ENCODE assay signal across 8 cellular contexts in genomic region chr1:67687198-67687545, GRCh38. TPM values are rescaled to one million over a fixed set of nuclear protein-coding genes. Genes with fewer than 3 reads are reported as not detected.
A peak's percentile ranks its signal among the peaks of the same experiment; 100 is the strongest.
DNase-seq lines count a peak whose midpoint lies in the region; ATAC-seq, FAIRE-seq and TF ChIP-seq lines count a peak whose summit lies in the region.

No MANE protein-coding gene starts in this region.

- no peaks in the 10 kb centered on the region for H3K9me1 ChIP-seq in K562 (ENCODE audit: control insufficient read depth, insufficient read depth, low read length)

- H3K27ac ChIP-seq in AG04450 (ENCODE audit: low read depth, low read length) (peak overlapping the region; percentile 40), K562 (ENCODE audit: extremely low read depth, low read depth, low read length) (peak overlapping the region; percentile 95), mesodermal cell (ENCODE audit: low read depth, low read length, severe bottlenecking) (peak overlapping the region; percentile 96)

- H3K79me2 ChIP-seq in K562 (ENCODE audit: control insufficient read depth, insufficient read depth, low read length) = peaks cover 69% of the 10 kb centered on the region

- peaks cover 53% of the 10 kb centered on the region for H3K4me1 Mint-ChIP-seq in HFFc6 (ENCODE audit: low read depth)

- TF ChIP-seq EP300 in K562 (IDR thresholded peaks at IDR 0.05; ENCODE audit: low read length) = no peak

- peak overlapping the region; percentile 85 for H3K4me2 ChIP-seq in K562 (ENCODE audit: insufficient read depth, low read length)

- DNase-seq in AG04450 (ENCODE audit: low read depth, low spot score) (no peak), HFFc6 (no peak), K562 (ENCODE audit: extremely low read depth in 1 of 4, low spot score in 3 of 4) (no peak), NCI-H2107 treated with DMSO at 0.1 percent for 48 hours (lab: John Stamatoyannopoulos, UW; ENCODE audit: unreplicated experiment) (no peak), NCI-H2081 treated with DMSO at 0.1 percent for 48 hours (lab: John Stamatoyannopoulos, UW) (no peak)

- intact Hi-C loops in K562 (cut with micrococcal nuclease) = loop anchor here (5.0 to 10.0 kb wide), 2 partner anchors 252 to 755 kb away; partner anchors contain the start of gene SERBP1

- H3K36me3 ChIP-seq in K562 (ENCODE audit: control insufficient read depth, insufficient read depth, low read length) = peaks cover 60% of the 10 kb centered on the region
- peaks cover 44% of the 10 kb centered on the region for H3K36me3 ChIP-seq in mesodermal cell (ENCODE audit: control insufficient read depth, insufficient read depth, low read length)

- POLR2A ChIA-PET in AG04450 (lab: Yijun Ruan, JAX) = interaction anchor here (0.6 to 4.0 kb wide), 9 partner anchors 12 to 150 kb away, joined by 3 to 43 read pairs (median 16); no protein-coding TSS in a partner anchor
- POLR2A ChIA-PET in K562 (lab: Yijun Ruan, JAX) = interaction anchor here (0.7 to 6.3 kb wide), 25 partner anchors 10 to 343 kb away, joined by 3 to 62 read pairs (median 4); no protein-coding TSS in a partner anchor

- peak overlapping the region in 1 of 2 experiments; percentile 92; a peak in 2 of 4 replicates for H3K9ac ChIP-seq in K562 (ENCODE audit: insufficient read depth in 1 of 2, low read depth in 2 of 2, low read length in 2 of 2)

- peaks cover 6% of the 10 kb centered on the region; the same call in 1 of the 2 replicates for H3K9me3 ChIP-seq in AG04450 (ENCODE audit: control insufficient read depth, insufficient read depth, low read length)
- no peaks in the 10 kb centered on the region for H3K9me3 ChIP-seq in K562 (replicated peaks; ENCODE audit: control insufficient read depth, insufficient read depth, low read depth, low read length)
- no peaks in the 10 kb centered on the region for H3K9me3 ChIP-seq in mesodermal cell (ENCODE audit: control insufficient read depth, low read length)

- H3K36me3 Mint-ChIP-seq in HFFc6 (ENCODE audit: low read depth) = peaks cover 30% of the 10 kb centered on the region

- whole genome bisulfite sequencing in K562 (ENCODE audit: insufficient coverage, low coverage, missing lambda C conversion rate) = 1% methylated on average over 3 of the region's 3 CpGs
- 67% methylated on average over 1 of the region's 3 CpGs; no CpG with 5 or more reads in 1 of the 2 experiments for WGBS in mesodermal cell (ENCODE audit: insufficient coverage in 2 of 2), 2 experiments

- H3K4me3 ChIP-seq in AG04450 (ENCODE audit: low read depth, low read length) = peak overlapping the region; percentile 89
- peak overlapping the region; percentile 93 for H3K4me3 ChIP-seq in K562
- peak overlapping the region; percentile 92 for H3K4me3 ChIP-seq in mesodermal cell (ENCODE audit: extremely low read depth, insufficient read depth, low read length, poor library complexity, severe bottlenecking)

- no TSS peak for BruUV-seq in K562 (replicated peaks; lab: Mats Ljungman, UMichigan)

- ATAC-seq in K562 (no peak), GM21390 (IDR thresholded peaks at IDR 0.05; ENCODE audit: unreplicated experiment) (no peak), GM18867 (IDR thresholded peaks at IDR 0.05; ENCODE audit: unreplicated experiment) (no peak)

- TF ChIP-seq RAD21 in K562 (CRISPR knock-in tag; conservative IDR thresholded peaks at IDR 0.05 in 1 of 2, IDR thresholded peaks at IDR 0.05 in 1 of 2) = no peak

- no peaks in the 10 kb centered on the region for H3K27me3 ChIP-seq in AG04450 (ENCODE audit: control insufficient read depth, insufficient read depth, low read length)
- no peaks in the 10 kb centered on the region for H3K27me3 ChIP-seq in K562 (ENCODE audit: control insufficient read depth in 2 of 2, insufficient read depth in 2 of 2, low read length in 2 of 2)

- no peak for TF ChIP-seq POLR2A in K562 (conservative IDR thresholded peaks at IDR 0.05)

- no peaks in the 10 kb centered on the region for H3K9me3 Mint-ChIP-seq in HFFc6

- H3K4me1 ChIP-seq in K562 (replicated peaks in 1 of 2; ENCODE audit: control insufficient read depth in 2 of 2, insufficient read depth in 2 of 2, low read length in 2 of 2) = peaks cover 18 to 49% of the 10 kb centered on the region in 2 experiments; a peak in 4 of 5 replicates
- H3K4me1 ChIP-seq in mesodermal cell (ENCODE audit: control insufficient read depth, insufficient read depth, low read length, poor library complexity, severe bottlenecking) = peaks cover 29% of the 10 kb centered on the region

- H3K27me3 Mint-ChIP-seq in HFFc6 (ENCODE audit: insufficient read depth) = peaks cover 8% of the 10 kb centered on the region

- 0 out of 2 replicates have a peak, but pooled peaks cover 3% of the 10 kb centered on the region for H4K20me1 ChIP-seq in K562 (replicated peaks; ENCODE audit: control insufficient read depth, insufficient read depth, low read length)

- no peak for FAIRE-seq in K562 (lab: Jason Lieb, UNC)

- H2AFZ ChIP-seq in K562 (ENCODE audit: low read depth, low read length) = no peak overlapping the region

- H3K27ac Mint-ChIP-seq in HFFc6 = peak overlapping the region; percentile 83

- H3K4me3 Mint-ChIP-seq in HFFc6 = peak overlapping the region; percentile 87

- in situ Hi-C loops in K562 (cut with MboI) = no loop called here

- TF ChIP-seq CTCF in AG04450 (IDR thresholded peaks at IDR 0.05; ENCODE audit: low read depth, low read length) (no peak), HFFc6 (IDR thresholded peaks at IDR 0.05) (no peak), K562 (IDR thresholded peaks at IDR 0.05 in 2 of 3, conservative IDR thresholded peaks at IDR 0.05 in 1 of 3; ENCODE audit: insufficient read depth in 2 of 3, low read depth in 1 of 3, low read length in 3 of 3) (no peak)

- CTCF ChIA-PET in AG04450 (lab: Charles Lee) = interaction anchor here (1.0 to 7.5 kb wide), 6 partner anchors 9 to 155 kb away, joined by 3 to 51 read pairs (median 10); no protein-coding TSS in a partner anchor
- CTCF ChIA-PET in K562 (lab: Yijun Ruan, JAX; ENCODE audit: low intra/inter-chr PET ratio) = no interaction called here

TF ChIP-seq in K562, 482 proteins besides CTCF, POLR2A, EP300 and RAD21 (continues in another document):
- TF ChIP-seq, protein P1, sequence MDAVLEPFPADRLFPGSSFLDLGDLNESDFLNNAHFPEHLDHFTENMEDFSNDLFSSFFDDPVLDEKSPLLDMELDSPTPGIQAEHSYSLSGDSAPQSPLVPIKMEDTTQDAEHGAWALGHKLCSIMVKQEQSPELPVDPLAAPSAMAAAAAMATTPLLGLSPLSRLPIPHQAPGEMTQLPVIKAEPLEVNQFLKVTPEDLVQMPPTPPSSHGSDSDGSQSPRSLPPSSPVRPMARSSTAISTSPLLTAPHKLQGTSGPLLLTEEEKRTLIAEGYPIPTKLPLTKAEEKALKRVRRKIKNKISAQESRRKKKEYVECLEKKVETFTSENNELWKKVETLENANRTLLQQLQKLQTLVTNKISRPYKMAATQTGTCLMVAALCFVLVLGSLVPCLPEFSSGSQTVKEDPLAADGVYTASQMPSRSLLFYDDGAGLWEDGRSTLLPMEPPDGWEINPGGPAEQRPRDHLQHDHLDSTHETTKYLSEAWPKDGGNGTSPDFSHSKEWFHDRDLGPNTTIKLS (IDR thresholded peaks at IDR 0.05; ENCODE audit: borderline replicate concordance, low read depth) = no peak
- TF ChIP-seq SIN3A (IDR thresholded peaks at IDR 0.05; ENCODE audit: borderline replicate concordance in 2 of 2, control insufficient read depth in 1 of 2, low read depth in 2 of 2, low read length in 2 of 2) (0 out of 4 replicates have a peak, but pooled peaks of 1 of the 2 experiments have one; percentile 18), CHD1 (IDR thresholded peaks at IDR 0.05; ENCODE audit: low read length) (peak; percentile 22), THRAP3 (IDR thresholded peaks at IDR 0.05; ENCODE audit: borderline replicate concordance) (0 out of 2 replicates have a peak, but pooled peaks have one; percentile 30), ZNF77 (CRISPR knock-in tag; IDR thresholded peaks at IDR 0.05) (no peak), EWSR1 (IDR thresholded peaks at IDR 0.05; ENCODE audit: borderline replicate concordance, low read depth, partially characterized antibody) (no peak)
- TF ChIP-seq, protein P2, sequence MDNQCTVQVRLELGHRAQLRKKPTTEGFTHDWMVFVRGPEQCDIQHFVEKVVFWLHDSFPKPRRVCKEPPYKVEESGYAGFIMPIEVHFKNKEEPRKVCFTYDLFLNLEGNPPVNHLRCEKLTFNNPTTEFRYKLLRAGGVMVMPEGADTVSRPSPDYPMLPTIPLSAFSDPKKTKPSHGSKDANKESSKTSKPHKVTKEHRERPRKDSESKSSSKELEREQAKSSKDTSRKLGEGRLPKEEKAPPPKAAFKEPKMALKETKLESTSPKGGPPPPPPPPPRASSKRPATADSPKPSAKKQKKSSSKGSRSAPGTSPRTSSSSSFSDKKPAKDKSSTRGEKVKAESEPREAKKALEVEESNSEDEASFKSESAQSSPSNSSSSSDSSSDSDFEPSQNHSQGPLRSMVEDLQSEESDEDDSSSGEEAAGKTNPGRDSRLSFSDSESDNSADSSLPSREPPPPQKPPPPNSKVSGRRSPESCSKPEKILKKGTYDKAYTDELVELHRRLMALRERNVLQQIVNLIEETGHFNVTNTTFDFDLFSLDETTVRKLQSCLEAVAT (IDR thresholded peaks at IDR 0.05) = peak in 1 of 2 experiments; percentile 4; a peak in 1 of 4 replicates

RNA-seq across cellular contexts. Expression of gene GADD45A, which starts 2.2 kb away (rescaled TPM):
- polyA plus RNA-seq in AG04450 (2011; rRNA removed) (33.7 and 41.8 TPM in 2 replicates), K562 (2011; rRNA removed) (62.1 and 67.7 TPM in 2 replicates), K562 (2014; fragmentation: Illumina TruSeq; extraction: Trizol) (70.7 and 71.9 TPM in 2 replicates), K562 (2014; fragmentation: Nextera tagmentation; extraction: Ambion mirVana) (10 to 100 TPM; 21.3 to 22.4 TPM), K562 (2014; rRNA removed) (118 and 142 TPM in 2 replicates)
- polyA minus RNA-seq in AG04450 (2011; rRNA and poly(A)+ RNA removed) = 12.3 and 14.6 TPM in 2 replicates
- 10 to 100 TPM; 80.3 to 93.2 (median 83.8) TPM for total RNA-seq in HFFc6 (2021; fragmentation: NEBNext Ultra II Directional; extraction: Animal tissue kit (Norgen Biotek cat#: 25700))
- 90.8 and 102 TPM in 2 replicates for total RNA-seq in K562 (2011; cell fraction: chromatin; rRNA removed; ENCODE audit: low replicate concordance)
- 107 and 116 TPM in 2 replicates for total RNA-seq in K562 (2011; cell fraction: nucleolus; rRNA removed)
- 70.0 and 72.2 TPM in 2 replicates for total RNA-seq in K562 (2011; cell fraction: nucleoplasm; rRNA removed)
- total RNA-seq in K562 (2014; rRNA removed) (124 and 128 TPM in 2 replicates), K562 (2014; rRNA removed; fragmentation: Illumina TruSeq; extraction: Trizol) (47.2 and 53.9 TPM in 2 replicates), K562 (2015; rRNA removed; fragmentation: Illumina TruSeq; extraction: Trizol) (35.6 and 36.3 TPM in 2 replicates), K562 (2021) (131 and 156 TPM in 2 replicates)
- 70.5 and 81.1 TPM in 2 replicates for polyA plus RNA-seq in K562 (2011; cell fraction: cytosol; rRNA removed)
- 121 and 179 TPM in 2 replicates for polyA plus RNA-seq in K562 (2011; cell fraction: nucleus; rRNA removed)
- polyA plus RNA-seq in K562 (2012) = 105 and 115 TPM in 2 replicates
- 20.1 and 28.5 TPM in 2 replicates for polyA minus RNA-seq in K562 (2011; rRNA and poly(A)+ RNA removed)
- polyA minus RNA-seq in K562 (2011; cell fraction: cytosol; rRNA and poly(A)+ RNA removed) = 39.4 and 64.1 TPM in 2 replicates
- polyA minus RNA-seq in K562 (2011; cell fraction: nucleus; rRNA and poly(A)+ RNA removed) = 113 and 146 TPM in 2 replicates
- polyA plus RNA-seq in mesodermal cell (2013, experiment 1 of 2) = 94.2 TPM
- 82.0 TPM for polyA plus RNA-seq in mesodermal cell (2013, experiment 2 of 2)

Comparison
In these comparisons a context has a peak if more than half of its experiments do, and no peak if none do; other contexts are left out.
1. H3K27ac ChIP-seq: peak in every context shown above with its lines; median percentile 96 in mesodermal cell; 95 in K562; 40 in AG04450.